22 cellular contexts compared by ENCODE assay signal in the genomic region with DNA sequence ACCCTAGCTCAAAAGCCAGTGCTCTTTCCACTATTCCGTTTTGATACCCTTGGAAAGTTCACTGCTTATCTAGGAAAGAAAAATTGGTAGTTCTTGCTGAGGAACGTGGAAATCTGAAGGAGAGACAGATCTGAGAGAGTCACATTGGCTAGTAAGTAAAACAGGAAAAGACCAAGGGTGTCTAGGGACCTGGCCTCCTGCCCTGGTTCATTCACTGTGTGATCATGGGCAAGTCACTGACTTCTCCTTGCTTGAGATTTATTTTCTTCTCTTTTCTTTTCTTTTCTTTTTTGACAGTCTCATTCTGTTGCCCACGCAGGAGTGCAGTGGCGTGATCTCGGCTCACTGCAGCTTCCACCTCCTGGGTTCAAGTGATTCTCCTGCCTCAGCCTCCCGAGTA.
DNase-seq lines count a peak whose midpoint lies in the region; ATAC-seq and TF ChIP-seq lines count a peak whose summit lies in the region.
"Had no signal": no experiment of that assay in that cellular context is flagged by ENCODE, and none has a peak within 500 bp of the region (broad histone marks: within the 10 kb centered on the region; RNA-seq: fewer than 3 reads in every experiment).

No MANE protein-coding gene starts in this region.

- H3K4me3 Mint-ChIP-seq in immature natural killer cell: no peak overlapping the region
- H3K4me3 Mint-ChIP-seq: activated CD4-positive, alpha-beta T cell treated with anti-CD3 and anti-CD28 coated beads, Interleukin-2, amount 10 ng/mL, durations not matched to agents 24 days and 14 days; activated naive CD4-positive, alpha-beta T cell treated with anti-CD3 and anti-CD28 coated beads, Interleukin-2, amount 10 ng/mL, durations not matched to agents 7 days and 5 days; activated T-cell treated with anti-CD3 and anti-CD28 coated beads, Interleukin-2, amount 50 U/mL, for 72 hours; natural killer cell; stimulated activated naive CD8-positive, alpha-beta T cell treated with anti-CD3 and anti-CD28 coated beads, Interleukin-15, amount 100 ng/mL, for 72 hours had no signal

- H3K36me3 ChIP-seq in gastroesophageal sphincter: no peaks in the 10 kb centered on the region
- H3K36me3 ChIP-seq in muscle layer of duodenum (ENCODE audit: control insufficient read depth in 1 of 2, insufficient read depth in 2 of 2, low read length in 2 of 2): no peaks in the 10 kb centered on the region
- no peaks in the 10 kb centered on the region for H3K36me3 ChIP-seq in testis (ENCODE audit: low read depth, missing control alignments)
- H3K36me3 ChIP-seq: ovary had no signal

- TF ChIP-seq EP300 in gastroesophageal sphincter (IDR thresholded peaks at IDR 0.05): no peak

- H3K4me1 ChIP-seq in gastroesophageal sphincter: peaks cover 16 to 96% (median 30%) of the 10 kb centered on the region in 3 donors
- H3K4me1 ChIP-seq in muscle layer of duodenum (ENCODE audit: control insufficient read depth in 1 of 2, insufficient read depth in 2 of 2, low read length in 2 of 2): peaks cover 15 to 58% of the 10 kb centered on the region in 2 donors
- peaks cover 43% of the 10 kb centered on the region for H3K4me1 ChIP-seq in testis

- 58 to 69% methylated on average over 5 to 6 of the region's 6 CpGs for WGBS in gastroesophageal sphincter (ENCODE audit: low coverage in 1 of 2), 2 donors
- WGBS in testis, 2 donors: 63 to 76% methylated on average over 6 of the region's 6 CpGs

- H3K36me3 Mint-ChIP-seq in immature natural killer cell: peaks cover 0 to 4% (median 0%) of the 10 kb centered on the region in 3 donors
- H3K36me3 Mint-ChIP-seq: activated naive CD4-positive, alpha-beta T cell treated with anti-CD3 and anti-CD28 coated beads, Interleukin-2, amount 10 ng/mL, durations not matched to agents 7 days and 5 days; natural killer cell had no signal

- DNase-seq in NCI-H69 (lab: John Stamatoyannopoulos, UW) (peak; percentile 40), testis (peak; percentile 45), immature natural killer cell (no peak), ACHN (no peak)
- DNase-seq: activated CD4-positive, alpha-beta T cell treated with anti-CD3 and anti-CD28 coated beads, Interleukin-2, amount 10 ng/mL, durations not matched to agents 24 days and 14 days; activated naive CD4-positive, alpha-beta T cell treated with anti-CD3 and anti-CD28 coated beads, Interleukin-2, amount 10 ng/mL, durations not matched to agents 7 days and 5 days; activated T-cell treated with anti-CD3 and anti-CD28 coated beads, Interleukin-2, amount 50 U/mL, for 72 hours; central memory CD4-positive, alpha-beta T cell; head of caudate nucleus; natural killer cell; NCI-H1092; NCI-H187 treated with DMSO at 0.1 percent for 48 hours; NCI-H2227 treated with DMSO at 0.1 percent for 48 hours; NCI-H82; ovary; stimulated activated naive CD8-positive, alpha-beta T cell treated with anti-CD3 and anti-CD28 coated beads, Interleukin-15, amount 100 ng/mL, for 72 hours had no signal

- TF ChIP-seq CTCF in gastroesophageal sphincter (IDR thresholded peaks at IDR 0.05) (no peak), testis (IDR thresholded peaks at IDR 0.05) (no peak)

- no peak overlapping the region for H3K27ac Mint-ChIP-seq in immature natural killer cell
- H3K27ac Mint-ChIP-seq: activated CD4-positive, alpha-beta T cell treated with anti-CD3 and anti-CD28 coated beads, Interleukin-2, amount 10 ng/mL, durations not matched to agents 24 days and 14 days; activated naive CD4-positive, alpha-beta T cell treated with anti-CD3 and anti-CD28 coated beads, Interleukin-2, amount 10 ng/mL, durations not matched to agents 7 days and 5 days; activated T-cell treated with anti-CD3 and anti-CD28 coated beads, Interleukin-2, amount 50 U/mL, for 72 hours; natural killer cell; stimulated activated naive CD8-positive, alpha-beta T cell treated with anti-CD3 and anti-CD28 coated beads, Interleukin-15, amount 100 ng/mL, for 72 hours had no signal

- no peaks in the 10 kb centered on the region for H3K9me3 Mint-ChIP-seq in immature natural killer cell
- H3K9me3 Mint-ChIP-seq: activated CD4-positive, alpha-beta T cell treated with anti-CD3 and anti-CD28 coated beads, Interleukin-2, amount 10 ng/mL, durations not matched to agents 24 days and 14 days; activated naive CD4-positive, alpha-beta T cell treated with anti-CD3 and anti-CD28 coated beads, Interleukin-2, amount 10 ng/mL, durations not matched to agents 7 days and 5 days; activated T-cell treated with anti-CD3 and anti-CD28 coated beads, Interleukin-2, amount 50 U/mL, for 72 hours; natural killer cell; stimulated activated naive CD8-positive, alpha-beta T cell treated with anti-CD3 and anti-CD28 coated beads, Interleukin-15, amount 100 ng/mL, for 72 hours had no signal

- H3K27me3 ChIP-seq in gastroesophageal sphincter (no peaks in the 10 kb centered on the region), muscle layer of duodenum (ENCODE audit: low read depth, low read length) (no peaks in the 10 kb centered on the region), testis (no peaks in the 10 kb centered on the region)
- H3K27me3 ChIP-seq: ovary had no signal

- H3K27ac ChIP-seq in gastroesophageal sphincter (peak overlapping the region in 3 of 4 donors; percentile 27 to 63 (median 45)), muscle layer of duodenum (ENCODE audit: low read length) (peak overlapping the region; percentile 13), testis (peak overlapping the region; percentile 43 to 64)
- H3K27ac ChIP-seq: ovary had no signal

- H3K4me1 Mint-ChIP-seq in immature natural killer cell: no peaks in the 10 kb centered on the region
- H3K4me1 Mint-ChIP-seq: activated CD4-positive, alpha-beta T cell treated with anti-CD3 and anti-CD28 coated beads, Interleukin-2, amount 10 ng/mL, durations not matched to agents 24 days and 14 days; activated naive CD4-positive, alpha-beta T cell treated with anti-CD3 and anti-CD28 coated beads, Interleukin-2, amount 10 ng/mL, durations not matched to agents 7 days and 5 days; natural killer cell had no signal

- H3K4me3 ChIP-seq in gastroesophageal sphincter (no peak overlapping the region), muscle layer of duodenum (ENCODE audit: low read depth in 1 of 2, low read length in 2 of 2) (no peak overlapping the region), testis (no peak overlapping the region)
- H3K4me3 ChIP-seq: ovary had no signal

- no peaks in the 10 kb centered on the region for H3K9me3 ChIP-seq in gastroesophageal sphincter
- no peaks in the 10 kb centered on the region for H3K9me3 ChIP-seq in muscle layer of duodenum (ENCODE audit: control insufficient read depth in 1 of 2, low read length in 2 of 2)
- no peaks in the 10 kb centered on the region for H3K9me3 ChIP-seq in testis
- H3K9me3 ChIP-seq: ovary had no signal

- intact Hi-C loops in testis (cut with DNase I; ENCODE audit: low total_unique reads): no loop called here

- TF ChIP-seq POLR2A in gastroesophageal sphincter (IDR thresholded peaks at IDR 0.05) (no peak), testis (IDR thresholded peaks at IDR 0.05) (no peak)

- ATAC-seq in gastroesophageal sphincter (no peak), HG02870 (IDR thresholded peaks at IDR 0.05; ENCODE audit: unreplicated experiment) (no peak), GM18870 (IDR thresholded peaks at IDR 0.05; ENCODE audit: unreplicated experiment) (no peak)
- ATAC-seq: activated T-cell treated with anti-CD3 and anti-CD28 coated beads, Interleukin-2, amount 50 U/mL, for 72 hours; HCT116; natural killer cell; SK-N-SH treated with all-trans-retinoic acid at 6 μM for 48 hours; stimulated activated naive CD8-positive, alpha-beta T cell treated with anti-CD3 and anti-CD28 coated beads, Interleukin-15, amount 100 ng/mL, for 72 hours had no signal

- in situ Hi-C loops in ACHN (cut with HindIII; ENCODE audit: low pct_ligation_motif_present, low pct_unique_long_range_greater_than_20kb, low sequenced_read_pairs): no loop called here

- H3K27me3 Mint-ChIP-seq in immature natural killer cell (ENCODE audit: low read depth in 3 of 3): peaks cover 2 to 14% (median 7%) of the 10 kb centered on the region in 3 donors
- H3K27me3 Mint-ChIP-seq: stimulated activated naive CD8-positive, alpha-beta T cell treated with anti-CD3 and anti-CD28 coated beads, Interleukin-15, amount 100 ng/mL, for 72 hours had no signal

Comparison
In these comparisons a context has a peak if more than half of its experiments do, and no peak if none do; other contexts are left out.
1. DNase-seq: peak in NCI-H69 (single experiment) and testis (single experiment); none in immature natural killer cell (0 of 3) and ACHN (single experiment).
2. Peak in every context shown above with its lines, with median percentiles within 50 percentile points of each other: H3K27ac ChIP-seq.